ENCODE assay signal across 22 cellular contexts in genomic region chr18:64042728-64043358, GRCh38.
"Had no signal": no experiment of that assay in that cellular context is flagged by ENCODE, and none has a peak within 500 bp of the region (broad histone marks: within the 10 kb centered on the region; RNA-seq: fewer than 3 reads in every experiment).

No MANE protein-coding gene starts in this region.

- H3K4me1 ChIP-seq: esophagus muscularis mucosa, foreskin keratinocyte, gastroesophageal sphincter, heart left ventricle, left lung, lower lobe of right lung had no signal

- H3K36me3 ChIP-seq: esophagus muscularis mucosa, gastroesophageal sphincter, heart left ventricle, left lung, lower lobe of right lung had no signal

- ATAC-seq: foreskin keratinocyte, gastroesophageal sphincter, heart left ventricle, left cardiac atrium, left lung, left ventricle myocardium superior, mucosa of descending colon had no signal

- DNase-seq: dermis blood vessel endothelial cell; dorsolateral prefrontal cortex; effector CD4-positive, alpha-beta T cell; effector memory CD4-positive, alpha-beta T cell; foreskin keratinocyte; heart left ventricle; hypothalamus; immature natural killer cell; islet precursor cell; left cardiac atrium; left ventricle myocardium superior; lower lobe of right lung; mesenchymal stem cell; mucosa of descending colon had no signal

- H3K9me3 ChIP-seq: lower lobe of right lung, mucosa of descending colon had no signal

- FAIRE-seq: colon, endothelial cell of umbilical vein, frontal cortex had no signal

- H3K27me3 ChIP-seq: esophagus muscularis mucosa, foreskin keratinocyte, heart left ventricle, hepatocyte, left lung had no signal

- H3K27ac ChIP-seq: coronary artery, dorsolateral prefrontal cortex, esophagus muscularis mucosa, foreskin keratinocyte, gastroesophageal sphincter, heart left ventricle, hepatocyte, left lung, lower lobe of right lung had no signal

- H3K4me3 ChIP-seq: coronary artery, dorsolateral prefrontal cortex, esophagus muscularis mucosa, gastroesophageal sphincter, heart left ventricle, hepatocyte, left lung, lower lobe of right lung, mucosa of descending colon had no signal
